In genomic region chr2:219784178-219784577, GRCh38 we compare ENCODE assay signal across 18 cellular contexts.
DNase-seq lines count a peak whose midpoint lies in the region; ATAC-seq, FAIRE-seq and TF ChIP-seq lines count a peak whose summit lies in the region.
"Had no signal": no experiment of that assay in that cellular context is flagged by ENCODE, and none has a peak within 500 bp of the region (broad histone marks: within the 10 kb centered on the region; RNA-seq: fewer than 3 reads in every experiment).

No MANE protein-coding gene starts in this region.

- CTCF ChIA-PET in HCT116 (lab: Charles Lee): no interaction called here
- CTCF ChIA-PET in Calu3 (lab: Charles Lee): no interaction called here

- no peaks in the 10 kb centered on the region for H3K4me1 Mint-ChIP-seq in Calu3 (ENCODE audit: low read depth, unreplicated experiment)
- H3K4me1 Mint-ChIP-seq: CD14-positive monocyte had no signal

- POLR2A ChIA-PET in HCT116 (lab: Charles Lee): no interaction called here

- TF ChIP-seq CTCF in HCT116 (IDR thresholded peaks at IDR 0.05 in 2 of 3, conservative IDR thresholded peaks at IDR 0.05 in 1 of 3; ENCODE audit: borderline replicate concordance in 1 of 3, insufficient read depth in 1 of 3, low read depth in 2 of 3, low read length in 2 of 3) (no peak), bronchial epithelial cell (IDR thresholded peaks at IDR 0.05; ENCODE audit: insufficient read depth, low read length, severe bottlenecking) (no peak), Calu3 (IDR thresholded peaks at IDR 0.05; ENCODE audit: unreplicated experiment) (no peak), foreskin keratinocyte (conservative IDR thresholded peaks at IDR 0.05) (no peak)

- no peak overlapping the region for H3K4me3 Mint-ChIP-seq in Calu3 (ENCODE audit: low read depth, unreplicated experiment)
- H3K4me3 Mint-ChIP-seq: CD14-positive monocyte; CD8-positive, alpha-beta T cell; H9 had no signal

- H3K9ac ChIP-seq in HCT116 (ENCODE audit: low read length): no peak overlapping the region
- H3K9ac ChIP-seq: GM23248 had no signal

- H3K4me1 ChIP-seq in HCT116 (ENCODE audit: control insufficient read depth in 1 of 2, insufficient read depth in 2 of 2, low read length in 2 of 2) (no peaks in the 10 kb centered on the region; a peak in 1 of 4 replicates), foreskin keratinocyte (no peaks in the 10 kb centered on the region)
- H3K4me1 ChIP-seq: A549 had no signal

- RAD21 ChIA-PET in HCT116 (lab: Charles Lee; ENCODE audit: low non-redundant PET in 1 of 2, low total read pairs in 2 of 2, uncharacterized antibody in 2 of 2, unreplicated experiment in 2 of 2): no interaction called here

- no peaks in the 10 kb centered on the region for H3K9me3 ChIP-seq in HCT116 (ENCODE audit: control insufficient read depth in 1 of 2, insufficient read depth in 1 of 2, low read depth in 1 of 2, low read length in 2 of 2)

- peaks cover 39% of the 10 kb centered on the region for H3K79me2 ChIP-seq in HCT116 (ENCODE audit: insufficient read depth, low read length)

- H3K9me3 Mint-ChIP-seq in Calu3 (ENCODE audit: low read depth, unreplicated experiment): peaks cover 2% of the 10 kb centered on the region
- H3K9me3 Mint-ChIP-seq: CD8-positive, alpha-beta T cell; H9 had no signal

- peak; percentile 52 for FAIRE-seq in bronchial epithelial cell (lab: Jason Lieb, UNC)
- FAIRE-seq: A549, GM12878, GM18507, HTR-8/SVneo had no signal

- no peaks in the 10 kb centered on the region for H3K36me3 Mint-ChIP-seq in Calu3 (ENCODE audit: insufficient read depth, unreplicated experiment)
- H3K36me3 Mint-ChIP-seq: CD14-positive monocyte; CD8-positive, alpha-beta T cell had no signal

- H2AFZ ChIP-seq in HCT116 (ENCODE audit: low read depth, low read length, poor library complexity, severe bottlenecking): no peak overlapping the region
- H2AFZ ChIP-seq: GM23248 had no signal

- H3K27me3 ChIP-seq in HCT116 (ENCODE audit: insufficient read depth, low read length): no peaks in the 10 kb centered on the region
- no peaks in the 10 kb centered on the region for H3K27me3 ChIP-seq in bronchial epithelial cell (ENCODE audit: control insufficient read depth, insufficient read depth, low read length)
- no peaks in the 10 kb centered on the region for H3K27me3 ChIP-seq in foreskin keratinocyte

- H3K27ac ChIP-seq in HCT116 (ENCODE audit: low read depth, low read length) (no peak overlapping the region), foreskin keratinocyte (no peak overlapping the region)
- H3K27ac ChIP-seq: A549, GM23248 had no signal

- no TSS peak for BruUV-seq in HCT116 (replicated peaks; lab: Mats Ljungman, UMichigan)
- BruUV-seq in Calu3 (replicated peaks; lab: Mats Ljungman, UMichigan): no TSS peak

- H3K36me3 ChIP-seq in HCT116 (ENCODE audit: control insufficient read depth in 1 of 2, insufficient read depth in 2 of 2, low read length in 2 of 2): peaks cover 0 to 3% of the 10 kb centered on the region in 2 experiments; a peak in 1 of 4 replicates
- H3K36me3 ChIP-seq in bronchial epithelial cell (ENCODE audit: control insufficient read depth, insufficient read depth, low read length): no peaks in the 10 kb centered on the region

- peak; percentile 20 for DNase-seq in Ammon's horn (ENCODE audit: low spot score)
- no peak for DNase-seq in HCT116 (ENCODE audit: low read depth, low spot score)
- peak; percentile 56 to 93 for DNase-seq in NCI-H524 (lab: John Stamatoyannopoulos, UW)
- DNase-seq in bronchial epithelial cell (ENCODE audit: low read depth): no peak
- no peak for DNase-seq in Calu3
- DNase-seq in foreskin keratinocyte: no peak
- DNase-seq in NCI-H1417 (lab: John Stamatoyannopoulos, UW): no peak
- DNase-seq in EL: no peak
- DNase-seq: CD8-positive, alpha-beta T cell; COR-L47; H9; KG1 had no signal

- 0 out of 2 replicates have a peak, but pooled peaks have one; percentile 32 for ATAC-seq in HCT116
- no peak for ATAC-seq in foreskin keratinocyte
- ATAC-seq: A549; CD8-positive, alpha-beta T cell; GM12878 had no signal

- no peaks in the 10 kb centered on the region for H4K20me1 ChIP-seq in HCT116 (ENCODE audit: insufficient read depth)

- TF ChIP-seq RAD21 in HCT116 (IDR thresholded peaks at IDR 0.05; ENCODE audit: low read depth): no peak

- H3K27ac Mint-ChIP-seq in Calu3 (ENCODE audit: unreplicated experiment): no peak overlapping the region
- H3K27ac Mint-ChIP-seq: CD14-positive monocyte; CD8-positive, alpha-beta T cell; H9 had no signal

- no peak overlapping the region for H3K4me2 ChIP-seq in HCT116 (ENCODE audit: low read length)
- H3K4me2 ChIP-seq: A549 had no signal

- H3K27me3 Mint-ChIP-seq in Calu3 (ENCODE audit: unreplicated experiment): peaks cover 16% of the 10 kb centered on the region

- H3K4me3 ChIP-seq in HCT116 (replicated peaks in 1 of 2; ENCODE audit: low read depth in 1 of 2, low read length in 2 of 2) (no peak overlapping the region), bronchial epithelial cell (ENCODE audit: low read depth, low read length) (no peak overlapping the region)
- H3K4me3 ChIP-seq: A549, GM12878, GM23248 had no signal

- TF ChIP-seq POLR2A in HCT116 (IDR thresholded peaks at IDR 0.05; ENCODE audit: borderline replicate concordance, extremely low read depth, insufficient read depth, insufficient read length): no peak

- intact Hi-C loops in HCT116 (cut with micrococcal nuclease): no loop called here
- intact Hi-C loops in Calu3 (cut with micrococcal nuclease; ENCODE audit: unreplicated experiment): no loop called here

- no peaks in the 10 kb centered on the region for H3K9me2 ChIP-seq in HCT116 (ENCODE audit: insufficient read depth)

TF ChIP-seq in HCT116, 20 proteins besides CTCF, POLR2A, EP300 and RAD21:
- TF ChIP-seq EZH2 (IDR thresholded peaks at IDR 0.05) (no peak), ZNF274 (IDR thresholded peaks at IDR 0.05; ENCODE audit: low read depth, low read length) (no peak), CBX3 (IDR thresholded peaks at IDR 0.05; ENCODE audit: low read depth) (no peak), MAX (IDR thresholded peaks at IDR 0.05) (no peak)

Comparison
In these comparisons a context has a peak if more than half of its experiments do, and no peak if none do; other contexts are left out.
1. DNase-seq: peak in Ammon's horn (single experiment) and NCI-H524 (2 of 2); none in HCT116 (single experiment), bronchial epithelial cell (single experiment), Calu3 (single experiment), foreskin keratinocyte (0 of 2), NCI-H1417 (0 of 3) and EL (single experiment).